ENCODE assay signal across 1 cellular context in the genomic region with DNA sequence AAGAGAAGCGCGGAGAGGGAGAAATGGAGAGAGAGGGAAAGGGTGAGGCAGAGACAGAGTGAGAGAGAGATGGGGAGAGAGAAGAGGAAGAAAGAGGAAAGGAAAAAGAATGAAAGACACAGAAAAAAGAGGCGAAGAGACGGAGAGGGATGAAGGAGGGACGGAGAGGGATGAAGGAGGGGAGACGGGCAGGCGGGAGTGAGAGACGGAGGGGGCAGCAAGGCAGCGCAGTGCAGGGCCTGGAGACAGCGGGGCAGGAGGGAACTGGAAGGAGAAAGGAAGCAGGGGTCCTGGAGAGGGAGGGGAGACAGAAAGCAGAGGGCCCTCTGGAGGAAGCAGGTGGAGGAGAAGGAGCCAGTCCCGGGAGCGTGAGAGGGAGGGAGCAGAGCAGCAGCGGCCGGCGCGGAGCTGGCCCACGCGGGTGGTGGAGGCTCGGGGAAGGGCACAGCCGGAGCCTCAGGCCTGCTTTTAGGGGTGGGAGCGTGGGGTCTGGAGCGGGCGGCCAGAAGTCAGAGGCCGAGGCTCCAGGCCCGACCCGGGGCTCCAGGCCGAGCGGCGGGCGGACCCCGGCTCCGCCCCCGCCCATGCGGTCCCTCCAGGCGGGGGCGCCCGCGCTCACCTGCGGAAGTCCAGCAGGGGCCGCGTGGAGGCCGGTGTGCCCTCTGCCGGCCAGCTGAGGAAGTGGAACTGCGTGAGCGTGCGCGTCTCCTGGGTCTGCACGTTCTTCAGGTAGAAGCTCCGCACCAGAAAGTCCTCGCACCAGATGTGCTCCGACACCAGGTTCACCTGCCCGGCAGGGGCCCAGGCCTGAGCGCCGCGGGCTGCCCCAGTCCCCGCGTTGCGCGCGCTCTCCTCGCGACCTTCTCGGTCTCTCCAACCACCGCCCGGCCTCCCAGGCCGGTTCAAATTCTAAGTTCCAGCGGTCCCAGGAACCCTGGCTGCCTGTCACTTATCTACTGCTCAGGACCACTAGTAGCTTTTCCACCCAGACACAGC.
TF ChIP-seq lines count a peak whose summit lies in the region.

No MANE protein-coding gene starts in this region.

TF ChIP-seq in WTC11, 78 proteins besides CTCF, POLR2A, EP300 and RAD21 (continued from another document and continues in another):
- TF ChIP-seq, protein P1, sequence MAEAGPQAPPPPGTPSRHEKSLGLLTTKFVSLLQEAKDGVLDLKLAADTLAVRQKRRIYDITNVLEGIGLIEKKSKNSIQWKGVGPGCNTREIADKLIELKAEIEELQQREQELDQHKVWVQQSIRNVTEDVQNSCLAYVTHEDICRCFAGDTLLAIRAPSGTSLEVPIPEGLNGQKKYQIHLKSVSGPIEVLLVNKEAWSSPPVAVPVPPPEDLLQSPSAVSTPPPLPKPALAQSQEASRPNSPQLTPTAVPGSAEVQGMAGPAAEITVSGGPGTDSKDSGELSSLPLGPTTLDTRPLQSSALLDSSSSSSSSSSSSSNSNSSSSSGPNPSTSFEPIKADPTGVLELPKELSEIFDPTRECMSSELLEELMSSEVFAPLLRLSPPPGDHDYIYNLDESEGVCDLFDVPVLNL (CRISPR knock-in tag; IDR thresholded peaks at IDR 0.05; ENCODE audit: borderline replicate concordance, low read depth): no peak
- TF ChIP-seq, protein P2, sequence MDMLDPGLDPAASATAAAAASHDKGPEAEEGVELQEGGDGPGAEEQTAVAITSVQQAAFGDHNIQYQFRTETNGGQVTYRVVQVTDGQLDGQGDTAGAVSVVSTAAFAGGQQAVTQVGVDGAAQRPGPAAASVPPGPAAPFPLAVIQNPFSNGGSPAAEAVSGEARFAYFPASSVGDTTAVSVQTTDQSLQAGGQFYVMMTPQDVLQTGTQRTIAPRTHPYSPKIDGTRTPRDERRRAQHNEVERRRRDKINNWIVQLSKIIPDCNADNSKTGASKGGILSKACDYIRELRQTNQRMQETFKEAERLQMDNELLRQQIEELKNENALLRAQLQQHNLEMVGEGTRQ (CRISPR knock-in tag; IDR thresholded peaks at IDR 0.05): peak; percentile 53
- TF ChIP-seq, protein P3, sequence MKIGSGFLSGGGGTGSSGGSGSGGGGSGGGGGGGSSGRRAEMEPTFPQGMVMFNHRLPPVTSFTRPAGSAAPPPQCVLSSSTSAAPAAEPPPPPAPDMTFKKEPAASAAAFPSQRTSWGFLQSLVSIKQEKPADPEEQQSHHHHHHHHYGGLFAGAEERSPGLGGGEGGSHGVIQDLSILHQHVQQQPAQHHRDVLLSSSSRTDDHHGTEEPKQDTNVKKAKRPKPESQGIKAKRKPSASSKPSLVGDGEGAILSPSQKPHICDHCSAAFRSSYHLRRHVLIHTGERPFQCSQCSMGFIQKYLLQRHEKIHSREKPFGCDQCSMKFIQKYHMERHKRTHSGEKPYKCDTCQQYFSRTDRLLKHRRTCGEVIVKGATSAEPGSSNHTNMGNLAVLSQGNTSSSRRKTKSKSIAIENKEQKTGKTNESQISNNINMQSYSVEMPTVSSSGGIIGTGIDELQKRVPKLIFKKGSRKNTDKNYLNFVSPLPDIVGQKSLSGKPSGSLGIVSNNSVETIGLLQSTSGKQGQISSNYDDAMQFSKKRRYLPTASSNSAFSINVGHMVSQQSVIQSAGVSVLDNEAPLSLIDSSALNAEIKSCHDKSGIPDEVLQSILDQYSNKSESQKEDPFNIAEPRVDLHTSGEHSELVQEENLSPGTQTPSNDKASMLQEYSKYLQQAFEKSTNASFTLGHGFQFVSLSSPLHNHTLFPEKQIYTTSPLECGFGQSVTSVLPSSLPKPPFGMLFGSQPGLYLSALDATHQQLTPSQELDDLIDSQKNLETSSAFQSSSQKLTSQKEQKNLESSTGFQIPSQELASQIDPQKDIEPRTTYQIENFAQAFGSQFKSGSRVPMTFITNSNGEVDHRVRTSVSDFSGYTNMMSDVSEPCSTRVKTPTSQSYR (CRISPR knock-in tag; IDR thresholded peaks at IDR 0.05): no peak
- peak; percentile 75; the same call in 1 of the 2 replicates for TF ChIP-seq ZBTB21 (CRISPR knock-in tag; IDR thresholded peaks at IDR 0.05; ENCODE audit: borderline replicate concordance)
- TF ChIP-seq ESRRA (CRISPR knock-in tag; IDR thresholded peaks at IDR 0.05; ENCODE audit: borderline replicate concordance): peak; percentile 77; the same call in 1 of the 2 replicates
- no peak for TF ChIP-seq ZNF396 (CRISPR knock-in tag; IDR thresholded peaks at IDR 0.05; ENCODE audit: borderline replicate concordance)
- no peak for TF ChIP-seq RORB (CRISPR knock-in tag; IDR thresholded peaks at IDR 0.05)
- TF ChIP-seq CBFB (CRISPR knock-in tag; IDR thresholded peaks at IDR 0.05; ENCODE audit: low read depth): no peak
- TF ChIP-seq FOXP1 (CRISPR knock-in tag; IDR thresholded peaks at IDR 0.05; ENCODE audit: borderline replicate concordance): peak; percentile 53; the same call in 1 of the 2 replicates
- 0 out of 2 replicates have a peak, but pooled peaks have one; percentile 28 for TF ChIP-seq CREB1 (CRISPR knock-in tag; IDR thresholded peaks at IDR 0.05)
- no peak for TF ChIP-seq JUN (CRISPR knock-in tag; IDR thresholded peaks at IDR 0.05)
- TF ChIP-seq, protein P4, sequence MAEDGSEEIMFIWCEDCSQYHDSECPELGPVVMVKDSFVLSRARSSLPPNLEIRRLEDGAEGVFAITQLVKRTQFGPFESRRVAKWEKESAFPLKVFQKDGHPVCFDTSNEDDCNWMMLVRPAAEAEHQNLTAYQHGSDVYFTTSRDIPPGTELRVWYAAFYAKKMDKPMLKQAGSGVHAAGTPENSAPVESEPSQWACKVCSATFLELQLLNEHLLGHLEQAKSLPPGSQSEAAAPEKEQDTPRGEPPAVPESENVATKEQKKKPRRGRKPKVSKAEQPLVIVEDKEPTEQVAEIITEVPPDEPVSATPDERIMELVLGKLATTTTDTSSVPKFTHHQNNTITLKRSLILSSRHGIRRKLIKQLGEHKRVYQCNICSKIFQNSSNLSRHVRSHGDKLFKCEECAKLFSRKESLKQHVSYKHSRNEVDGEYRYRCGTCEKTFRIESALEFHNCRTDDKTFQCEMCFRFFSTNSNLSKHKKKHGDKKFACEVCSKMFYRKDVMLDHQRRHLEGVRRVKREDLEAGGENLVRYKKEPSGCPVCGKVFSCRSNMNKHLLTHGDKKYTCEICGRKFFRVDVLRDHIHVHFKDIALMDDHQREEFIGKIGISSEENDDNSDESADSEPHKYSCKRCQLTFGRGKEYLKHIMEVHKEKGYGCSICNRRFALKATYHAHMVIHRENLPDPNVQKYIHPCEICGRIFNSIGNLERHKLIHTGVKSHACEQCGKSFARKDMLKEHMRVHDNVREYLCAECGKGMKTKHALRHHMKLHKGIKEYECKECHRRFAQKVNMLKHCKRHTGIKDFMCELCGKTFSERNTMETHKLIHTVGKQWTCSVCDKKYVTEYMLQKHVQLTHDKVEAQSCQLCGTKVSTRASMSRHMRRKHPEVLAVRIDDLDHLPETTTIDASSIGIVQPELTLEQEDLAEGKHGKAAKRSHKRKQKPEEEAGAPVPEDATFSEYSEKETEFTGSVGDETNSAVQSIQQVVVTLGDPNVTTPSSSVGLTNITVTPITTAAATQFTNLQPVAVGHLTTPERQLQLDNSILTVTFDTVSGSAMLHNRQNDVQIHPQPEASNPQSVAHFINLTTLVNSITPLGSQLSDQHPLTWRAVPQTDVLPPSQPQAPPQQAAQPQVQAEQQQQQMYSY (CRISPR knock-in tag; IDR thresholded peaks at IDR 0.05): peak; percentile 64
- TF ChIP-seq PRRX2 (CRISPR knock-in tag; IDR thresholded peaks at IDR 0.05): no peak
- TF ChIP-seq NFATC4 (CRISPR knock-in tag; IDR thresholded peaks at IDR 0.05): no peak; the same call in 1 of the 2 replicates
- TF ChIP-seq, protein P5, sequence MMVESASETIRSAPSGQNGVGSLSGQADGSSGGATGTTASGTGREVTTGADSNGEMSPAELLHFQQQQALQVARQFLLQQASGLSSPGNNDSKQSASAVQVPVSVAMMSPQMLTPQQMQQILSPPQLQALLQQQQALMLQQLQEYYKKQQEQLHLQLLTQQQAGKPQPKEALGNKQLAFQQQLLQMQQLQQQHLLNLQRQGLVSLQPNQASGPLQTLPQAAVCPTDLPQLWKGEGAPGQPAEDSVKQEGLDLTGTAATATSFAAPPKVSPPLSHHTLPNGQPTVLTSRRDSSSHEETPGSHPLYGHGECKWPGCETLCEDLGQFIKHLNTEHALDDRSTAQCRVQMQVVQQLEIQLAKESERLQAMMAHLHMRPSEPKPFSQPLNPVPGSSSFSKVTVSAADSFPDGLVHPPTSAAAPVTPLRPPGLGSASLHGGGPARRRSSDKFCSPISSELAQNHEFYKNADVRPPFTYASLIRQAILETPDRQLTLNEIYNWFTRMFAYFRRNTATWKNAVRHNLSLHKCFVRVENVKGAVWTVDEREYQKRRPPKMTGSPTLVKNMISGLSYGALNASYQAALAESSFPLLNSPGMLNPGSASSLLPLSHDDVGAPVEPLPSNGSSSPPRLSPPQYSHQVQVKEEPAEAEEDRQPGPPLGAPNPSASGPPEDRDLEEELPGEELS (CRISPR knock-in tag; IDR thresholded peaks at IDR 0.05): peak; percentile 73
- TF ChIP-seq, protein P6, sequence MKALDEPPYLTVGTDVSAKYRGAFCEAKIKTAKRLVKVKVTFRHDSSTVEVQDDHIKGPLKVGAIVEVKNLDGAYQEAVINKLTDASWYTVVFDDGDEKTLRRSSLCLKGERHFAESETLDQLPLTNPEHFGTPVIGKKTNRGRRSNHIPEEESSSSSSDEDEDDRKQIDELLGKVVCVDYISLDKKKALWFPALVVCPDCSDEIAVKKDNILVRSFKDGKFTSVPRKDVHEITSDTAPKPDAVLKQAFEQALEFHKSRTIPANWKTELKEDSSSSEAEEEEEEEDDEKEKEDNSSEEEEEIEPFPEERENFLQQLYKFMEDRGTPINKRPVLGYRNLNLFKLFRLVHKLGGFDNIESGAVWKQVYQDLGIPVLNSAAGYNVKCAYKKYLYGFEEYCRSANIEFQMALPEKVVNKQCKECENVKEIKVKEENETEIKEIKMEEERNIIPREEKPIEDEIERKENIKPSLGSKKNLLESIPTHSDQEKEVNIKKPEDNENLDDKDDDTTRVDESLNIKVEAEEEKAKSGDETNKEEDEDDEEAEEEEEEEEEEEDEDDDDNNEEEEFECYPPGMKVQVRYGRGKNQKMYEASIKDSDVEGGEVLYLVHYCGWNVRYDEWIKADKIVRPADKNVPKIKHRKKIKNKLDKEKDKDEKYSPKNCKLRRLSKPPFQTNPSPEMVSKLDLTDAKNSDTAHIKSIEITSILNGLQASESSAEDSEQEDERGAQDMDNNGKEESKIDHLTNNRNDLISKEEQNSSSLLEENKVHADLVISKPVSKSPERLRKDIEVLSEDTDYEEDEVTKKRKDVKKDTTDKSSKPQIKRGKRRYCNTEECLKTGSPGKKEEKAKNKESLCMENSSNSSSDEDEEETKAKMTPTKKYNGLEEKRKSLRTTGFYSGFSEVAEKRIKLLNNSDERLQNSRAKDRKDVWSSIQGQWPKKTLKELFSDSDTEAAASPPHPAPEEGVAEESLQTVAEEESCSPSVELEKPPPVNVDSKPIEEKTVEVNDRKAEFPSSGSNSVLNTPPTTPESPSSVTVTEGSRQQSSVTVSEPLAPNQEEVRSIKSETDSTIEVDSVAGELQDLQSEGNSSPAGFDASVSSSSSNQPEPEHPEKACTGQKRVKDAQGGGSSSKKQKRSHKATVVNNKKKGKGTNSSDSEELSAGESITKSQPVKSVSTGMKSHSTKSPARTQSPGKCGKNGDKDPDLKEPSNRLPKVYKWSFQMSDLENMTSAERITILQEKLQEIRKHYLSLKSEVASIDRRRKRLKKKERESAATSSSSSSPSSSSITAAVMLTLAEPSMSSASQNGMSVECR (CRISPR knock-in tag; IDR thresholded peaks at IDR 0.05; ENCODE audit: borderline replicate concordance): peak; percentile 61; the same call in 1 of the 2 replicates
- TF ChIP-seq, protein P7, sequence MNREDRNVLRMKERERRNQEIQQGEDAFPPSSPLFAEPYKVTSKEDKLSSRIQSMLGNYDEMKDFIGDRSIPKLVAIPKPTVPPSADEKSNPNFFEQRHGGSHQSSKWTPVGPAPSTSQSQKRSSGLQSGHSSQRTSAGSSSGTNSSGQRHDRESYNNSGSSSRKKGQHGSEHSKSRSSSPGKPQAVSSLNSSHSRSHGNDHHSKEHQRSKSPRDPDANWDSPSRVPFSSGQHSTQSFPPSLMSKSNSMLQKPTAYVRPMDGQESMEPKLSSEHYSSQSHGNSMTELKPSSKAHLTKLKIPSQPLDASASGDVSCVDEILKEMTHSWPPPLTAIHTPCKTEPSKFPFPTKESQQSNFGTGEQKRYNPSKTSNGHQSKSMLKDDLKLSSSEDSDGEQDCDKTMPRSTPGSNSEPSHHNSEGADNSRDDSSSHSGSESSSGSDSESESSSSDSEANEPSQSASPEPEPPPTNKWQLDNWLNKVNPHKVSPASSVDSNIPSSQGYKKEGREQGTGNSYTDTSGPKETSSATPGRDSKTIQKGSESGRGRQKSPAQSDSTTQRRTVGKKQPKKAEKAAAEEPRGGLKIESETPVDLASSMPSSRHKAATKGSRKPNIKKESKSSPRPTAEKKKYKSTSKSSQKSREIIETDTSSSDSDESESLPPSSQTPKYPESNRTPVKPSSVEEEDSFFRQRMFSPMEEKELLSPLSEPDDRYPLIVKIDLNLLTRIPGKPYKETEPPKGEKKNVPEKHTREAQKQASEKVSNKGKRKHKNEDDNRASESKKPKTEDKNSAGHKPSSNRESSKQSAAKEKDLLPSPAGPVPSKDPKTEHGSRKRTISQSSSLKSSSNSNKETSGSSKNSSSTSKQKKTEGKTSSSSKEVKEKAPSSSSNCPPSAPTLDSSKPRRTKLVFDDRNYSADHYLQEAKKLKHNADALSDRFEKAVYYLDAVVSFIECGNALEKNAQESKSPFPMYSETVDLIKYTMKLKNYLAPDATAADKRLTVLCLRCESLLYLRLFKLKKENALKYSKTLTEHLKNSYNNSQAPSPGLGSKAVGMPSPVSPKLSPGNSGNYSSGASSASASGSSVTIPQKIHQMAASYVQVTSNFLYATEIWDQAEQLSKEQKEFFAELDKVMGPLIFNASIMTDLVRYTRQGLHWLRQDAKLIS (CRISPR knock-in tag; IDR thresholded peaks at IDR 0.05; ENCODE audit: borderline replicate concordance): no peak; the same call in 1 of the 2 replicates
- TF ChIP-seq JAZF1 (CRISPR knock-in tag; IDR thresholded peaks at IDR 0.05): no peak
- TF ChIP-seq EMX1 (CRISPR knock-in tag; IDR thresholded peaks at IDR 0.05): peak; percentile 52; the same call in 1 of the 2 replicates
- TF ChIP-seq ZNF138 (CRISPR knock-in tag; conservative IDR thresholded peaks at IDR 0.05): 0 out of 2 replicates have a peak, but pooled peaks have one; percentile 59
- TF ChIP-seq, protein P8, sequence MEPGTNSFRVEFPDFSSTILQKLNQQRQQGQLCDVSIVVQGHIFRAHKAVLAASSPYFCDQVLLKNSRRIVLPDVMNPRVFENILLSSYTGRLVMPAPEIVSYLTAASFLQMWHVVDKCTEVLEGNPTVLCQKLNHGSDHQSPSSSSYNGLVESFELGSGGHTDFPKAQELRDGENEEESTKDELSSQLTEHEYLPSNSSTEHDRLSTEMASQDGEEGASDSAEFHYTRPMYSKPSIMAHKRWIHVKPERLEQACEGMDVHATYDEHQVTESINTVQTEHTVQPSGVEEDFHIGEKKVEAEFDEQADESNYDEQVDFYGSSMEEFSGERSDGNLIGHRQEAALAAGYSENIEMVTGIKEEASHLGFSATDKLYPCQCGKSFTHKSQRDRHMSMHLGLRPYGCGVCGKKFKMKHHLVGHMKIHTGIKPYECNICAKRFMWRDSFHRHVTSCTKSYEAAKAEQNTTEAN (CRISPR knock-in tag; IDR thresholded peaks at IDR 0.05): no peak
- TF ChIP-seq, protein P9, sequence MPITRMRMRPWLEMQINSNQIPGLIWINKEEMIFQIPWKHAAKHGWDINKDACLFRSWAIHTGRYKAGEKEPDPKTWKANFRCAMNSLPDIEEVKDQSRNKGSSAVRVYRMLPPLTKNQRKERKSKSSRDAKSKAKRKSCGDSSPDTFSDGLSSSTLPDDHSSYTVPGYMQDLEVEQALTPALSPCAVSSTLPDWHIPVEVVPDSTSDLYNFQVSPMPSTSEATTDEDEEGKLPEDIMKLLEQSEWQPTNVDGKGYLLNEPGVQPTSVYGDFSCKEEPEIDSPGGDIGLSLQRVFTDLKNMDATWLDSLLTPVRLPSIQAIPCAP (CRISPR knock-in tag; IDR thresholded peaks at IDR 0.05): no peak
- no peak for TF ChIP-seq ZNF416 (CRISPR knock-in tag; IDR thresholded peaks at IDR 0.05)
- peak; percentile 58; the same call in 1 of the 2 replicates for TF ChIP-seq ETV6 (CRISPR knock-in tag; IDR thresholded peaks at IDR 0.05)
- no peak for TF ChIP-seq GTF2I (CRISPR knock-in tag; conservative IDR thresholded peaks at IDR 0.05)
